ENCODE assay signal across 31 cellular contexts in the genomic region with DNA sequence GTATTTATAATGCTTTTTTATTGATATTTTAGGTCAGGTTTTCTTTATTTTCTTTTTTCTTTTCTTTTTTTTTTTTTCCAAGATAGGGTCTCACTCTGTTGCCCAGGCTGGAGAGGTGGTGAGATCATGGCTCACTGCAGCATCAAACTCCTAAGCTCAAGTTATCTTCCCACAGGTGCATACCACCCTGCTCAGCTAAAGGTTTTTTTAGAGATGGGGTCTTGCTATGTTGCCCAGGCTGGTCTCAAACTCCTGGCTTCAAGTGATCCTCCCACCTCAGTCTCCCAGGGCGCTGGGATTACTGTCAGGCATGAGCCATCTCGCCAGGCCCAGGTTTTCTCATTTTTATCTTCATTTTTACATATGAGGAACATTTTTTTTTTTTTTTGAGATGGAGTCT. TPM values are rescaled to one million over a fixed set of nuclear protein-coding genes. Genes with fewer than 3 reads are reported as not detected.
DNase-seq lines count a peak whose midpoint lies in the region; ATAC-seq, FAIRE-seq and TF ChIP-seq lines count a peak whose summit lies in the region.
"Had no signal": no experiment of that assay in that cellular context is flagged by ENCODE, and none has a peak within 500 bp of the region (broad histone marks: within the 10 kb centered on the region; RNA-seq: fewer than 3 reads in every experiment).

No MANE protein-coding gene starts in this region.

- TF ChIP-seq POLR2A in HepG2 (IDR thresholded peaks at IDR 0.05; ENCODE audit: insufficient read depth in 1 of 2, low read depth in 2 of 2, low read length in 2 of 2) = no peak
- no peak for TF ChIP-seq POLR2A in right lobe of liver (IDR thresholded peaks at IDR 0.05)

- POLR2A ChIA-PET in HepG2 (lab: Yijun Ruan, JAX) = no interaction called here
- POLR2A ChIA-PET in RWPE1 (lab: Yijun Ruan, JAX; ENCODE audit: low non-redundant PET) = no interaction called here
- POLR2A ChIA-PET in CD8-positive, alpha-beta T cell (lab: Charles Lee) = no interaction called here

- FAIRE-seq in HepG2 (lab: Jason Lieb, UNC) = no peak
- FAIRE-seq: TTC549 had no signal

- H3K4me2 ChIP-seq in HepG2 (ENCODE audit: low read depth, low read length) = no peak overlapping the region

- TF ChIP-seq EP300 in HepG2 (IDR thresholded peaks at IDR 0.05; ENCODE audit: low read depth in 2 of 2, low read length in 2 of 2) (no peak), HepG2 (CRISPR knock-in tag; IDR thresholded peaks at IDR 0.05; ENCODE audit: borderline replicate concordance) (no peak)

- peaks cover 39% of the 10 kb centered on the region for H3K79me2 ChIP-seq in HepG2 (ENCODE audit: insufficient read depth, low read length)

- H3K27me3 ChIP-seq in HepG2 (ENCODE audit: control insufficient read depth in 1 of 2, insufficient read depth in 2 of 2, low read length in 2 of 2) (no peaks in the 10 kb centered on the region; a peak in 1 of 5 replicates), right lobe of liver (no peaks in the 10 kb centered on the region), endodermal cell (ENCODE audit: control insufficient read depth, insufficient read depth, low read length, poor library complexity, severe bottlenecking) (no peaks in the 10 kb centered on the region), left lung (no peaks in the 10 kb centered on the region)
- no peaks in the 10 kb centered on the region for H3K27me3 ChIP-seq in CD8-positive, alpha-beta T cell (ENCODE audit: insufficient read depth, low read length)
- H3K27me3 ChIP-seq: gastroesophageal sphincter, hepatocyte, ovary, Peyer's patch, transverse colon had no signal

- in situ Hi-C loops in HepG2 (cut with HindIII; ENCODE audit: extremely low pct_ligation_motif_present, low pct_unique_long_range_greater_than_20kb) = no loop called here

- no peaks in the 10 kb centered on the region for H4K20me1 ChIP-seq in HepG2 (ENCODE audit: insufficient read depth, low read length)

- no peaks in the 10 kb centered on the region for H3K9me3 ChIP-seq in HepG2 (ENCODE audit: low read length)
- H3K9me3 ChIP-seq in right lobe of liver = peaks cover 0 to 3% (median 0%) of the 10 kb centered on the region in 4 donors
- H3K9me3 ChIP-seq in endodermal cell (ENCODE audit: control insufficient read depth, low read length) = no peaks in the 10 kb centered on the region
- H3K9me3 ChIP-seq in CD8-positive, alpha-beta T cell (ENCODE audit: low read length) = no peaks in the 10 kb centered on the region
- H3K9me3 ChIP-seq in left lung = no peaks in the 10 kb centered on the region
- H3K9me3 ChIP-seq: gastroesophageal sphincter, left ventricle myocardium inferior, ovary, Peyer's patch, transverse colon had no signal

- H3K4me1 Mint-ChIP-seq in endodermal cell = peaks cover 25% of the 10 kb centered on the region
- peaks cover 28% of the 10 kb centered on the region for H3K4me1 Mint-ChIP-seq in stimulated activated effector memory CD8-positive, alpha-beta T cell treated with anti-CD3 and anti-CD28 coated beads, Interleukin-12 subunit alpha, Interleukin-12 subunit beta, amount 100 ng/mL, for 72 hours
- H3K4me1 Mint-ChIP-seq in CD8-positive, alpha-beta T cell (ENCODE audit: low read depth) = peaks cover 53% of the 10 kb centered on the region

- no peak for TF ChIP-seq CTCF in HepG2 (CRISPR knock-in tag; IDR thresholded peaks at IDR 0.05)
- TF ChIP-seq CTCF in right lobe of liver (IDR thresholded peaks at IDR 0.05) = no peak
- TF ChIP-seq CTCF in RWPE1 (conservative IDR thresholded peaks at IDR 0.05; ENCODE audit: low read depth) = no peak
- TF ChIP-seq CTCF in endodermal cell (conservative IDR thresholded peaks at IDR 0.05) = no peak
- TF ChIP-seq CTCF in CD8-positive, alpha-beta T cell (IDR thresholded peaks at IDR 0.05) = no peak
- TF ChIP-seq CTCF in left lung (IDR thresholded peaks at IDR 0.05) = no peak

- CTCF ChIA-PET in HepG2 (lab: Yijun Ruan, JAX; ENCODE audit: low intra/inter-chr PET ratio, low total read pairs) (no interaction called here), RWPE1 (lab: Yijun Ruan, JAX) (no interaction called here)
- CTCF ChIA-PET in CD8-positive, alpha-beta T cell (lab: Charles Lee) = no interaction called here

- H3K27ac ChIP-seq in HepG2 (ENCODE audit: extremely low read length, insufficient read depth, low read length) (no peak overlapping the region), right lobe of liver (no peak overlapping the region), RWPE1 (peak overlapping the region; percentile 42; the same call in 1 of the 2 replicates), endodermal cell (ENCODE audit: low read depth, low read length) (no peak overlapping the region), left lung (no peak overlapping the region)
- H3K27ac ChIP-seq in CD8-positive, alpha-beta T cell (ENCODE audit: low read depth, low read length) = no peak overlapping the region
- H3K27ac ChIP-seq: hepatocyte, left ventricle myocardium inferior, ovary, Peyer's patch, transverse colon had no signal

- no peak overlapping the region for H3K27ac Mint-ChIP-seq in endodermal cell
- H3K27ac Mint-ChIP-seq in stimulated activated effector memory CD8-positive, alpha-beta T cell treated with anti-CD3 and anti-CD28 coated beads, Interleukin-12 subunit alpha, Interleukin-12 subunit beta, amount 100 ng/mL, for 72 hours = no peak overlapping the region
- no peak overlapping the region for H3K27ac Mint-ChIP-seq in CD8-positive, alpha-beta T cell
- H3K27ac Mint-ChIP-seq: naive B cell had no signal

- H3K27me3 Mint-ChIP-seq in endodermal cell (ENCODE audit: insufficient read depth) = no peaks in the 10 kb centered on the region
- H3K27me3 Mint-ChIP-seq in CD8-positive, alpha-beta T cell (ENCODE audit: low read depth) = no peaks in the 10 kb centered on the region
- H3K27me3 Mint-ChIP-seq: activated naive CD8-positive, alpha-beta T cell treated with anti-CD3 and anti-CD28 coated beads, Interleukin-2, amount 50 U/mL, for 24 hours; naive B cell; T-cell had no signal

- peaks cover 14% of the 10 kb centered on the region for H3K4me1 ChIP-seq in HepG2 (ENCODE audit: insufficient read depth, low read length)
- H3K4me1 ChIP-seq in right lobe of liver = no peaks in the 10 kb centered on the region
- H3K4me1 ChIP-seq in endodermal cell (ENCODE audit: control insufficient read depth, insufficient read depth, low read length) = no peaks in the 10 kb centered on the region
- H3K4me1 ChIP-seq in CD8-positive, alpha-beta T cell (ENCODE audit: insufficient read depth, low read length) = peaks cover 46% of the 10 kb centered on the region
- H3K4me1 ChIP-seq in left lung = peaks cover 0 to 28% of the 10 kb centered on the region in 2 donors

- H3K4me3 Mint-ChIP-seq in endodermal cell = peak overlapping the region; percentile 95
- peak overlapping the region; percentile 100 for H3K4me3 Mint-ChIP-seq in stimulated activated effector memory CD8-positive, alpha-beta T cell treated with anti-CD3 and anti-CD28 coated beads, Interleukin-12 subunit alpha, Interleukin-12 subunit beta, amount 100 ng/mL, for 72 hours
- no peak overlapping the region for H3K4me3 Mint-ChIP-seq in CD8-positive, alpha-beta T cell

- no peak overlapping the region for H2AFZ ChIP-seq in HepG2 (ENCODE audit: low read length)
- H2AFZ ChIP-seq: hepatocyte had no signal

- WGBS in HepG2 (ENCODE audit: low lambda C conversion rate) = 100% methylated on average over 2 of the region's 2 CpGs
- WGBS in right lobe of liver (ENCODE audit: insufficient coverage, low coverage, low lambda C conversion rate, missing lambda C conversion rate) = 61% methylated on average over 2 of the region's 2 CpGs
- 87% methylated on average over 2 of the region's 2 CpGs; no CpG with 5 or more reads in 1 of the 2 experiments for WGBS in endodermal cell (ENCODE audit: insufficient coverage in 1 of 2, insufficient read length in 1 of 2), 2 experiments

- ATAC-seq in HepG2 = no peak
- no peak for ATAC-seq in right lobe of liver
- ATAC-seq in stimulated activated effector memory CD8-positive, alpha-beta T cell treated with anti-CD3 and anti-CD28 coated beads, Interleukin-12 subunit alpha, Interleukin-12 subunit beta, amount 100 ng/mL, for 72 hours = no peak
- ATAC-seq in CD8-positive, alpha-beta T cell = no peak
- ATAC-seq in left lung = no peak
- ATAC-seq: activated CD4-positive, CD25-positive, alpha-beta regulatory T cell treated with anti-CD3 and anti-CD28 coated beads, Interleukin-2, amount 50 U/mL, for 24 hours; activated naive CD8-positive, alpha-beta T cell treated with anti-CD3 and anti-CD28 coated beads, Interleukin-2, amount 50 U/mL, for 24 hours; gastroesophageal sphincter; T-cell had no signal

- intact Hi-C loops in HepG2 (cut with micrococcal nuclease; ENCODE audit: unreplicated experiment) = no loop called here
- intact Hi-C loops in right lobe of liver (cut with DNase I) = no loop called here
- intact Hi-C loops in CD8-positive, alpha-beta T cell (cut with DNase I, micrococcal nuclease) = loop anchor here (5.0 to 10.0 kb wide), 5 partner anchors 88 to 1118 kb away; a partner anchor contains a TSS
- intact Hi-C loops in left lung (cut with DNase I) = no loop called here

- no peaks in the 10 kb centered on the region for H3K36me3 ChIP-seq in HepG2 (replicated peaks in 1 of 2; ENCODE audit: control insufficient read depth in 1 of 2, insufficient read depth in 2 of 2, low read length in 2 of 2)
- H3K36me3 ChIP-seq in right lobe of liver = no peaks in the 10 kb centered on the region
- H3K36me3 ChIP-seq in endodermal cell (ENCODE audit: control insufficient read depth, insufficient read depth, low read length) = no peaks in the 10 kb centered on the region
- no peaks in the 10 kb centered on the region for H3K36me3 ChIP-seq in CD8-positive, alpha-beta T cell (ENCODE audit: insufficient read depth, low read length)
- H3K36me3 ChIP-seq in left lung = no peaks in the 10 kb centered on the region
- H3K36me3 ChIP-seq: gastroesophageal sphincter, left ventricle myocardium inferior, ovary, Peyer's patch, transverse colon had no signal

- H3K4me3 ChIP-seq in HepG2 (replicated peaks in 1 of 3; ENCODE audit: insufficient read depth in 1 of 3, low read depth in 2 of 3, low read length in 3 of 3) (no peak overlapping the region), right lobe of liver (no peak overlapping the region), endodermal cell (ENCODE audit: low read length) (peak overlapping the region; percentile 90), left lung (no peak overlapping the region)
- no peak overlapping the region for H3K4me3 ChIP-seq in CD8-positive, alpha-beta T cell (ENCODE audit: low read depth, low read length)
- H3K4me3 ChIP-seq: gastroesophageal sphincter, hepatocyte, left ventricle myocardium inferior, ovary, Peyer's patch, transverse colon had no signal

- H3K9me3 Mint-ChIP-seq in endodermal cell = peaks cover 37% of the 10 kb centered on the region
- H3K9me3 Mint-ChIP-seq in stimulated activated effector memory CD8-positive, alpha-beta T cell treated with anti-CD3 and anti-CD28 coated beads, Interleukin-12 subunit alpha, Interleukin-12 subunit beta, amount 100 ng/mL, for 72 hours = no peaks in the 10 kb centered on the region
- no peaks in the 10 kb centered on the region for H3K9me3 Mint-ChIP-seq in CD8-positive, alpha-beta T cell
- H3K9me3 Mint-ChIP-seq: activated naive CD8-positive, alpha-beta T cell treated with anti-CD3 and anti-CD28 coated beads, Interleukin-2, amount 50 U/mL, for 24 hours; immature natural killer cell; naive B cell; T-cell had no signal

- H3K9ac ChIP-seq in HepG2 (ENCODE audit: insufficient read depth, low read depth, low read length) (no peak overlapping the region), endodermal cell (ENCODE audit: extremely low read depth, low read length, poor library complexity, severe bottlenecking) (peak overlapping the region; percentile 83)

- no peaks in the 10 kb centered on the region for H3K36me3 Mint-ChIP-seq in endodermal cell (ENCODE audit: low read depth)
- H3K36me3 Mint-ChIP-seq in stimulated activated effector memory CD8-positive, alpha-beta T cell treated with anti-CD3 and anti-CD28 coated beads, Interleukin-12 subunit alpha, Interleukin-12 subunit beta, amount 100 ng/mL, for 72 hours = peaks cover 11% of the 10 kb centered on the region
- peaks cover 2% of the 10 kb centered on the region for H3K36me3 Mint-ChIP-seq in CD8-positive, alpha-beta T cell
- H3K36me3 Mint-ChIP-seq: immature natural killer cell, T-cell had no signal

- DNase-seq in HepG2 (ENCODE audit: low spot score) (no peak), right lobe of liver (no peak), RWPE1 (ENCODE audit: low spot score) (no peak), endodermal cell (no peak), activated gamma-delta T cell treated with Interleukin-2 at 50 U/mL for 16 hours (no peak), left lung (no peak)
- DNase-seq in stimulated activated effector memory CD8-positive, alpha-beta T cell treated with anti-CD3 and anti-CD28 coated beads, Interleukin-12 subunit alpha, Interleukin-12 subunit beta, amount 100 ng/mL, for 72 hours (ENCODE audit: low spot score in 2 of 2) = no peak
- no peak for DNase-seq in CD8-positive, alpha-beta T cell
- DNase-seq: activated naive CD8-positive, alpha-beta T cell treated with anti-CD3 and anti-CD28 coated beads, Interleukin-2, amount 50 U/mL, for 24 hours; activated T-cell treated with anti-CD3 and anti-CD28 coated beads for 4 hours; DMS79; dorsolateral prefrontal cortex; GDM1; immature natural killer cell; left ventricle myocardium inferior; naive B cell; NCI-H1092 treated with DMSO at 0.1 percent for 48 hours; NCI-H187 treated with DMSO at 0.1 percent for 48 hours; NCI-H524 treated with DMSO at 0.1 percent for 48 hours; ovary; Peyer's patch; retina; SIG-M5; stimulated activated CD4-positive, alpha-beta T cell treated with anti-CD3 and anti-CD28 coated beads, Interleukin-1b, Interleukin-23, amount 100 ng/mL, for 48 hours; stimulated activated CD8-positive, alpha-beta memory T cell treated with anti-CD3 and anti-CD28 coated beads, Interleukin-4, amount 100 ng/mL, for 48 hours; T-cell; transverse colon had no signal

- TF ChIP-seq RAD21 in HepG2 (CRISPR knock-in tag; IDR thresholded peaks at IDR 0.05) = no peak

- BruUV-seq in HepG2 (replicated peaks; lab: Mats Ljungman, UMichigan) = no TSS peak

RNA-seq across cellular contexts. Expression of a gene that starts 3.3 kb away (rescaled TPM):
- 3.3 and 4.3 TPM in 2 replicates for total RNA-seq in HepG2 (2016; rRNA removed; fragmentation: Illumina TruSeq; extraction: Trizol)
- 6.1 and 7.5 TPM in 2 replicates for total RNA-seq in HepG2 (2016; cell fraction: cytosol; rRNA removed; fragmentation: Illumina TruSeq; extraction: Trizol; ENCODE audit: low read depth)
- total RNA-seq in HepG2 (2016; cell fraction: insoluble cytoplasmic fraction; rRNA removed; fragmentation: Illumina TruSeq; extraction: Trizol) = 3.1 and 3.9 TPM in 2 replicates
- 4.5 and 5.2 TPM in 2 replicates for total RNA-seq in HepG2 (2016; cell fraction: membrane; rRNA removed; fragmentation: Illumina TruSeq; extraction: Trizol)
- 6.4 and 6.7 TPM in 2 replicates for total RNA-seq in HepG2 (2016; cell fraction: nucleus; rRNA removed; fragmentation: Illumina TruSeq; extraction: Trizol)
- 2.2 TPM in 2 replicates for polyA plus RNA-seq in HepG2 (2011; rRNA removed)
- 0.97 and 1.8 TPM in 2 replicates for polyA plus RNA-seq in HepG2 (2011; cell fraction: cytosol; rRNA removed)
- 2.5 and 2.9 TPM in 2 replicates for polyA plus RNA-seq in HepG2 (2011; cell fraction: nucleus; rRNA removed)
- 2.2 and 2.8 TPM in 2 replicates for polyA plus RNA-seq in HepG2 (2012)
- polyA plus RNA-seq in HepG2 (2016; cell fraction: cytosol; fragmentation: Illumina TruSeq; extraction: Trizol; ENCODE audit: low read depth) = 0.23 and 0.28 TPM in 2 replicates
- 2.2 TPM in 2 replicates for polyA plus RNA-seq in HepG2 (2016; cell fraction: insoluble cytoplasmic fraction; fragmentation: Illumina TruSeq; extraction: Trizol; ENCODE audit: low read depth)
- 0.23 and 0.24 TPM in 2 replicates for polyA plus RNA-seq in HepG2 (2016; cell fraction: membrane; fragmentation: Illumina TruSeq; extraction: Trizol; ENCODE audit: low read depth)
- polyA plus RNA-seq in HepG2 (2016; cell fraction: nucleus; fragmentation: Illumina TruSeq; extraction: Trizol; ENCODE audit: insufficient read depth, low read depth) = 4.9 TPM in 2 replicates
- polyA minus RNA-seq in HepG2 (2011; rRNA and poly(A)+ RNA removed; ENCODE audit: low replicate concordance) = 3.7 and 16.9 TPM in 2 replicates
- polyA minus RNA-seq in HepG2 (2011; cell fraction: cytosol; rRNA and poly(A)+ RNA removed) = 4.7 and 5.4 TPM in 2 replicates
- polyA minus RNA-seq in HepG2 (2011; cell fraction: nucleus; rRNA and poly(A)+ RNA removed) = 11.5 and 16.5 TPM in 2 replicates
- 10 to 100 TPM in 2 of 6 experiments, 1 to 10 TPM in 4; 6.2 to 11.6 (median 8.0) TPM for total RNA-seq in right lobe of liver
- total RNA-seq in endodermal cell = 10 to 100 TPM; 26.3 to 36.3 TPM
- polyA plus RNA-seq in endodermal cell (2013, experiment 1 of 2) = 15.5 TPM
- 17.5 TPM for polyA plus RNA-seq in endodermal cell (2013, experiment 2 of 2)
- 10 to 100 TPM in 1 of 2 experiments, 1 to 10 TPM in 1; 9.9 to 11.2 TPM for total RNA-seq in CD8-positive, alpha-beta T cell
- 10 to 100 TPM; 16.0 to 16.3 TPM for total RNA-seq in left lung

Comparison
In these comparisons a context has a peak if more than half of its experiments do, and no peak if none do; other contexts are left out.
1. intact Hi-C loops: an anchor here in CD8-positive, alpha-beta T cell (5.0 to 10.0 kb wide); none called in HepG2, right lobe of liver and left lung.